In genomic region chrX:1447969-1448792, GRCh38 we compare ENCODE assay signal across 1 cellular context.
TF ChIP-seq lines count a peak whose summit lies in the region.

No MANE protein-coding gene starts in this region.

TF ChIP-seq in GM12878, 131 proteins besides CTCF, POLR2A, EP300 and RAD21:
- 0 out of 2 replicates have a peak, but pooled peaks have one; percentile 49 for TF ChIP-seq CBX3 (IDR thresholded peaks at IDR 0.05; ENCODE audit: borderline replicate concordance, low read depth)
- 0 out of 2 replicates have a peak, but pooled peaks have one; percentile 47 for TF ChIP-seq CHD4 (IDR thresholded peaks at IDR 0.05)
- 0 out of 2 replicates have a peak, but pooled peaks have one; percentile 39 for TF ChIP-seq POLR2AphosphoS5 (IDR thresholded peaks at IDR 0.05; ENCODE audit: low read length)
- TF ChIP-seq YY1 (IDR thresholded peaks at IDR 0.05; ENCODE audit: low read depth, low read length), result peak; percentile 81
- peak; percentile 69; the same call in 1 of the 2 replicates for TF ChIP-seq HDGF (IDR thresholded peaks at IDR 0.05)
- TF ChIP-seq, protein P1, sequence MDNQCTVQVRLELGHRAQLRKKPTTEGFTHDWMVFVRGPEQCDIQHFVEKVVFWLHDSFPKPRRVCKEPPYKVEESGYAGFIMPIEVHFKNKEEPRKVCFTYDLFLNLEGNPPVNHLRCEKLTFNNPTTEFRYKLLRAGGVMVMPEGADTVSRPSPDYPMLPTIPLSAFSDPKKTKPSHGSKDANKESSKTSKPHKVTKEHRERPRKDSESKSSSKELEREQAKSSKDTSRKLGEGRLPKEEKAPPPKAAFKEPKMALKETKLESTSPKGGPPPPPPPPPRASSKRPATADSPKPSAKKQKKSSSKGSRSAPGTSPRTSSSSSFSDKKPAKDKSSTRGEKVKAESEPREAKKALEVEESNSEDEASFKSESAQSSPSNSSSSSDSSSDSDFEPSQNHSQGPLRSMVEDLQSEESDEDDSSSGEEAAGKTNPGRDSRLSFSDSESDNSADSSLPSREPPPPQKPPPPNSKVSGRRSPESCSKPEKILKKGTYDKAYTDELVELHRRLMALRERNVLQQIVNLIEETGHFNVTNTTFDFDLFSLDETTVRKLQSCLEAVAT (IDR thresholded peaks at IDR 0.05), result 0 out of 2 replicates have a peak, but pooled peaks have one; percentile 19
TF ChIP-seq in GM12878: peak in this region for 6; not testable (repeated sequence) for 125.
